1 cellular context compared by ENCODE assay signal in genomic region chr1:45583666-45584350, GRCh38.
A peak's percentile ranks its signal among the peaks of the same experiment; 100 is the strongest.
TF ChIP-seq lines count a peak whose summit lies in the region.

NASP (plus strand) TSS chr1:45584041; CDS start chr1:45584147, 106 bp downstream.

TF ChIP-seq in K562, 482 proteins besides CTCF, POLR2A, EP300 and RAD21 (continued from another document and continues in another):
- TF ChIP-seq CREB5 (CRISPR knock-in tag; IDR thresholded peaks at IDR 0.05) (no peak), FOXP4 (CRISPR knock-in tag; IDR thresholded peaks at IDR 0.05; ENCODE audit: borderline replicate concordance) (no peak; the same call in 1 of the 2 replicates), ZNF77 (CRISPR knock-in tag; IDR thresholded peaks at IDR 0.05) (no peak), AFF1 (IDR thresholded peaks at IDR 0.05; ENCODE audit: low read depth in 1 of 2, partially characterized antibody in 2 of 2) (peak; percentile 52 to 68), TEAD4 (IDR thresholded peaks at IDR 0.05; ENCODE audit: low read length) (peak; percentile 20; the same call in 1 of the 2 replicates), TEAD4 (CRISPR knock-in tag; IDR thresholded peaks at IDR 0.05; ENCODE audit: borderline replicate concordance) (no peak), HNRNPH1 (optimal IDR thresholded peaks at IDR 0.05; ENCODE audit: low read depth, low read length) (no peak), MITF (IDR thresholded peaks at IDR 0.05) (no peak), SNAPC5 (CRISPR knock-in tag; IDR thresholded peaks at IDR 0.05) (no peak), PREB (CRISPR knock-in tag; IDR thresholded peaks at IDR 0.05) (no peak), STAT5A (IDR thresholded peaks at IDR 0.05; ENCODE audit: borderline replicate concordance, low read length) (peak; percentile 31; the same call in 1 of the 2 replicates), PURB (CRISPR knock-in tag; IDR thresholded peaks at IDR 0.05; ENCODE audit: low read depth) (no peak), U2AF2 (optimal IDR thresholded peaks at IDR 0.05; ENCODE audit: low read depth, low read length) (no peak), PCBP1 (IDR thresholded peaks at IDR 0.05; ENCODE audit: low read depth, low read length, poor library complexity, severe bottlenecking) (no peak), HDAC6 (IDR thresholded peaks at IDR 0.05; ENCODE audit: low read depth, low read length) (peak; percentile 87; the same call in 1 of the 2 replicates), ETV5 (CRISPR knock-in tag; IDR thresholded peaks at IDR 0.05; ENCODE audit: low read depth) (peak; percentile 64), CAMTA2 (CRISPR knock-in tag; conservative IDR thresholded peaks at IDR 0.05) (0 out of 2 replicates have a peak, but pooled peaks have one; percentile 23), GABPB2 (CRISPR knock-in tag; conservative IDR thresholded peaks at IDR 0.05) (peak; percentile 69; the same call in 1 of the 2 replicates), ZNF239 (CRISPR knock-in tag; IDR thresholded peaks at IDR 0.05) (no peak), TAF9B (IDR thresholded peaks at IDR 0.05; ENCODE audit: partially characterized antibody) (peak; percentile 96), ELF1 (tag; IDR thresholded peaks at IDR 0.05) (peak; percentile 92), RBM39 (optimal IDR thresholded peaks at IDR 0.05; ENCODE audit: low read depth, low read length) (peak; percentile 94), FOXJ2 (tag; IDR thresholded peaks at IDR 0.05) (no peak), RBM22 (IDR thresholded peaks at IDR 0.05; ENCODE audit: low read depth, low read length, poor library complexity, severe bottlenecking) (no peak), ZKSCAN3 (CRISPR knock-in tag; IDR thresholded peaks at IDR 0.05) (no peak), GTF2B (IDR thresholded peaks at IDR 0.05; ENCODE audit: extremely low read depth, insufficient read length) (peak; percentile 90), ZNF165 (CRISPR knock-in tag; IDR thresholded peaks at IDR 0.05; ENCODE audit: borderline replicate concordance) (no peak), ELF2 (CRISPR knock-in tag; IDR thresholded peaks at IDR 0.05) (peak; percentile 43), ZNF140 (CRISPR knock-in tag; IDR thresholded peaks at IDR 0.05) (no peak), ZNF263 (CRISPR knock-in tag; IDR thresholded peaks at IDR 0.05; ENCODE audit: borderline replicate concordance) (no peak; the same call in 1 of the 2 replicates), RBM34 (IDR thresholded peaks at IDR 0.05; ENCODE audit: borderline replicate concordance, insufficient read depth, low read length) (no peak), HCFC1 (IDR thresholded peaks at IDR 0.05; ENCODE audit: low read depth, low read length) (peak; percentile 54), BDP1 (IDR thresholded peaks at IDR 0.05; ENCODE audit: insufficient read depth, insufficient read length) (no peak), RBM25 (IDR thresholded peaks at IDR 0.05; ENCODE audit: low read depth, low read length, severe bottlenecking) (no peak), ZBED1 (IDR thresholded peaks at IDR 0.05) (no peak), TBP (optimal IDR thresholded peaks at IDR 0.05; ENCODE audit: low read depth, low read length) (peak; percentile 99), SMARCE1 (IDR thresholded peaks at IDR 0.05) (no peak), MAX (CRISPR knock-in tag; IDR thresholded peaks at IDR 0.05) (no peak), USF1 (CRISPR knock-in tag; IDR thresholded peaks at IDR 0.05) (no peak), CEBPZ (IDR thresholded peaks at IDR 0.05; ENCODE audit: borderline replicate concordance, low read depth, low read length) (no peak), THAP7 (CRISPR knock-in tag; IDR thresholded peaks at IDR 0.05) (peak; percentile 73; the same call in 1 of the 2 replicates), CBFB (CRISPR knock-in tag; IDR thresholded peaks at IDR 0.05) (no peak; the same call in 1 of the 2 replicates), BRF2 (IDR thresholded peaks at IDR 0.05; ENCODE audit: borderline replicate concordance, insufficient read depth, insufficient read length) (no peak)
